ENCODE assay signal across 9 cellular contexts in genomic region chr14:60204104-60204842, GRCh38. TPM values are rescaled to one million over a fixed set of nuclear protein-coding genes. Genes with fewer than 3 reads are reported as not detected.
DNase-seq lines count a peak whose midpoint lies in the region; ATAC-seq and TF ChIP-seq lines count a peak whose summit lies in the region.
"Had no signal": no experiment of that assay in that cellular context is flagged by ENCODE, and none has a peak within 500 bp of the region (broad histone marks: within the 10 kb centered on the region; RNA-seq: fewer than 3 reads in every experiment).

No MANE protein-coding gene starts in this region.

- 41 to 47% methylated on average over 8 of the region's 8 CpGs for WGBS in upper lobe of left lung, 2 donors

- TF ChIP-seq CTCF in upper lobe of left lung (IDR thresholded peaks at IDR 0.05) (no peak), coronary artery (IDR thresholded peaks at IDR 0.05) (no peak)

- DNase-seq in COR-L47 (lab: John Stamatoyannopoulos, UW), result peak; percentile 54
- peak; percentile 1 for DNase-seq in NCI-H774 (lab: John Stamatoyannopoulos, UW)
- DNase-seq in C1 segment of cervical spinal cord (lab: John Stamatoyannopoulos, UW), result no peak
- no peak for DNase-seq in upper lobe of left lung
- DNase-seq in NCI-H2107 treated with DMSO at 0.1 percent for 48 hours (lab: John Stamatoyannopoulos, UW; ENCODE audit: unreplicated experiment), result no peak
- no peak for DNase-seq in coronary artery (ENCODE audit: low spot score)

- no peak for TF ChIP-seq EP300 in upper lobe of left lung (IDR thresholded peaks at IDR 0.05)

- H3K27me3 ChIP-seq in upper lobe of left lung, result no peaks in the 10 kb centered on the region
- H3K27me3 ChIP-seq: BLaER1 had no signal

- H3K4me1 ChIP-seq in upper lobe of left lung, result no peaks in the 10 kb centered on the region
- H3K4me1 ChIP-seq: BLaER1 had no signal

- H3K36me3 ChIP-seq in upper lobe of left lung, result no peaks in the 10 kb centered on the region
- H3K36me3 ChIP-seq: BLaER1 had no signal

- H3K4me3 ChIP-seq in upper lobe of left lung, result no peak overlapping the region
- H3K4me3 ChIP-seq in coronary artery, result no peak overlapping the region
- H3K4me3 ChIP-seq: BLaER1 had no signal

- peaks cover 0 to 7% (median 5%) of the 10 kb centered on the region in 4 donors for H3K9me3 ChIP-seq in upper lobe of left lung

- no peak overlapping the region for H3K27ac ChIP-seq in upper lobe of left lung
- H3K27ac ChIP-seq in coronary artery, result no peak overlapping the region
- H3K27ac ChIP-seq: BLaER1 had no signal

- TF ChIP-seq POLR2A in upper lobe of left lung (IDR thresholded peaks at IDR 0.05), result no peak

- ATAC-seq in GM19351 (IDR thresholded peaks at IDR 0.05; ENCODE audit: unreplicated experiment), result peak; percentile 70
- peak; percentile 82 for ATAC-seq in HG03060 (IDR thresholded peaks at IDR 0.05; ENCODE audit: low read depth, unreplicated experiment)
- ATAC-seq in upper lobe of left lung (ENCODE audit: low FRiP score in 2 of 2), result no peak

RNA-seq across cellular contexts. Expression of gene DHRS7, which starts 39.1 kb away (rescaled TPM):
- 100 to 1,000 TPM in 1 of 6 donors, 10 to 100 TPM in 5; 52.4 to 116 (median 89.0) TPM for total RNA-seq in upper lobe of left lung

RNA-seq across cellular contexts. Expression of gene PPM1A, which starts 44.7 kb away (rescaled TPM):
- total RNA-seq in upper lobe of left lung, result 10 to 100 TPM; 20.5 to 71.8 (median 43.7) TPM

Comparison
In these comparisons a context has a peak if more than half of its experiments do, and no peak if none do; other contexts are left out.
1. DNase-seq: peak in COR-L47 (single experiment) and NCI-H774 (single experiment); none in C1 segment of cervical spinal cord (0 of 14), upper lobe of left lung (0 of 2), NCI-H2107 treated with DMSO at 0.1 percent for 48 hours (single experiment) and coronary artery (single experiment).
2. ATAC-seq: peak in GM19351 (single experiment) and HG03060 (single experiment); none in upper lobe of left lung (0 of 2).